In the genomic region with DNA sequence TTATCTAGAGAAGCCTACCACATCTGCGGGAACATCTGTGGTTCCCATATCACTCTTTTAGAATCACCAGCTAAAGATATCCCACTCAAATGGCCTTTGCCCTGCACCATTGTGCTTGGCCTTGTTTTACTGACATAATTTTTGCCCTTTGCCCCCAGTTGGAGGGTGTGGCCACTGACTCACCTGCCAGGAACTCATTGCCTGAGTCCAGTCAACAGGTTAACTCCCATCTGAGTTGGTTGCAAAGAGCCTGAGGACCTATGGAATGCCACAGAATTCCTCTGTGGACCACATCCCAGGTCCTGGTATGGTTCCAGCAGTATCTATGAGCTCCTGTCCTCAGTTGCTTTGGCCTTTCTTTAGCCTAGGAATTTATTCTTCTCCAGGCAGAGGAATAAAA, we compare ENCODE assay signal across 16 cellular contexts. TPM values are rescaled to one million over a fixed set of nuclear protein-coding genes. Genes with fewer than 3 reads are reported as not detected.
DNase-seq lines count a peak whose midpoint lies in the region; ATAC-seq, FAIRE-seq and TF ChIP-seq lines count a peak whose summit lies in the region.
"Had no signal": no experiment of that assay in that cellular context is flagged by ENCODE, and none has a peak within 500 bp of the region (broad histone marks: within the 10 kb centered on the region; RNA-seq: fewer than 3 reads in every experiment).

No MANE protein-coding gene starts in this region.

- peak; percentile 72 for FAIRE-seq in urothelium cell line (lab: Jason Lieb, UNC)
- FAIRE-seq: islet of Langerhans had no signal

- H3K27me3 Mint-ChIP-seq in WTC11 (ENCODE audit: low read depth), result no peaks in the 10 kb centered on the region; the same call in 1 of the 2 replicates
- H3K27me3 Mint-ChIP-seq: activated naive CD8-positive, alpha-beta T cell treated with anti-CD3 and anti-CD28 coated beads, Interleukin-2, amount 50 U/mL, for 24 hours had no signal

- no peaks in the 10 kb centered on the region for H3K36me3 Mint-ChIP-seq in WTC11

- ATAC-seq in WTC11 (no peak), HG03039 (IDR thresholded peaks at IDR 0.05; ENCODE audit: unreplicated experiment) (no peak)
- ATAC-seq: activated naive CD8-positive, alpha-beta T cell treated with anti-CD3 and anti-CD28 coated beads, Interleukin-2, amount 50 U/mL, for 24 hours had no signal

- H3K9me3 Mint-ChIP-seq in WTC11, result no peaks in the 10 kb centered on the region
- H3K9me3 Mint-ChIP-seq: activated naive CD8-positive, alpha-beta T cell treated with anti-CD3 and anti-CD28 coated beads, Interleukin-2, amount 50 U/mL, for 24 hours; T-helper 1 cell treated with Interleukin-12 subunit alpha and Interleukin-12 subunit beta and Interleukin-4 antibody, amounts not matched to agents 30 μg/mL and 1 μg/mL, for 36 hours had no signal

- POLR2A ChIA-PET in WTC11 (lab: Charles Lee), result interaction anchor here (0.9 kb wide), 1 partner anchor 10 kb away, joined by 3 read pairs; no protein-coding TSS in a partner anchor

- DNase-seq in DMS53 (lab: John Stamatoyannopoulos, UW) (peak; percentile 60), DMS53 treated with DMSO at 0.1 percent for 48 hours (lab: John Stamatoyannopoulos, UW; ENCODE audit: unreplicated experiment) (no peak), WTC11 (ENCODE audit: low spot score) (no peak), kidney glomerular epithelial cell (lab: John Stamatoyannopoulos, UW) (peak; percentile 87), urothelium cell line (ENCODE audit: low spot score) (peak; percentile 95), NCI-H2196 (lab: John Stamatoyannopoulos, UW; ENCODE audit: unreplicated experiment) (no peak), COLO829 (ENCODE audit: low spot score) (no peak)
- DNase-seq: 8988T; activated naive CD8-positive, alpha-beta T cell treated with anti-CD3 and anti-CD28 coated beads, Interleukin-2, amount 50 U/mL, for 24 hours; erythroblast; NCI-H1092; ovary; testis had no signal

- H3K27ac Mint-ChIP-seq in WTC11, result no peak overlapping the region
- H3K27ac Mint-ChIP-seq: activated naive CD8-positive, alpha-beta T cell treated with anti-CD3 and anti-CD28 coated beads, Interleukin-2, amount 50 U/mL, for 24 hours; T-helper 1 cell treated with Interleukin-12 subunit alpha and Interleukin-12 subunit beta and Interleukin-4 antibody, amounts not matched to agents 30 μg/mL and 1 μg/mL, for 36 hours had no signal

- CTCF ChIA-PET in WTC11 (lab: Charles Lee), result interaction anchor here (0.8 to 2.6 kb wide), 3 partner anchors 36 to 74 kb away, joined by 3 to 8 read pairs (median 5); a partner anchor contains a TSS

- H3K4me1 Mint-ChIP-seq in WTC11, result peaks cover 10% of the 10 kb centered on the region

- no peak overlapping the region for H3K4me3 Mint-ChIP-seq in WTC11
- H3K4me3 Mint-ChIP-seq: activated naive CD8-positive, alpha-beta T cell treated with anti-CD3 and anti-CD28 coated beads, Interleukin-2, amount 50 U/mL, for 24 hours; T-helper 1 cell treated with Interleukin-12 subunit alpha and Interleukin-12 subunit beta and Interleukin-4 antibody, amounts not matched to agents 30 μg/mL and 1 μg/mL, for 36 hours had no signal

- TF ChIP-seq CTCF in WTC11 (IDR thresholded peaks at IDR 0.05), result no peak

TF ChIP-seq in WTC11, 78 proteins besides CTCF, POLR2A, EP300 and RAD21:
- TF ChIP-seq CDX4 (CRISPR knock-in tag; IDR thresholded peaks at IDR 0.05; ENCODE audit: borderline replicate concordance) (no peak), GABPB1 (CRISPR knock-in tag; IDR thresholded peaks at IDR 0.05) (peak; percentile 55; the same call in 1 of the 2 replicates)

RNA-seq across cellular contexts. Expression of gene PTGR2, which starts 55.7 kb away (rescaled TPM):
- total RNA-seq in WTC11 (2021), result 20.7 to 23.6 TPM (median 22.1 TPM) in 3 replicates

Comparison
In these comparisons a context has a peak if more than half of its experiments do, and no peak if none do; other contexts are left out.
1. DNase-seq: peak in DMS53 (single experiment), kidney glomerular epithelial cell (single experiment) and urothelium cell line (single experiment); none in DMS53 treated with DMSO at 0.1 percent for 48 hours (single experiment), WTC11 (single experiment), NCI-H2196 (single experiment) and COLO829 (single experiment).